6 cellular contexts compared by ENCODE assay signal in genomic region chr2:38308821-38309220, GRCh38.
"Had no signal": no experiment of that assay in that cellular context is flagged by ENCODE, and none has a peak within 500 bp of the region (broad histone marks: within the 10 kb centered on the region; RNA-seq: fewer than 3 reads in every experiment).

No MANE protein-coding gene starts in this region.

- DNase-seq: GM23248, GOT3, H7, IMR-90 had no signal

- H3K9me3 ChIP-seq: HAP-1 had no signal

- H3K4me3 ChIP-seq: GM23248, HAP-1, K562 had no signal

- H3K4me1 ChIP-seq: HAP-1 had no signal

- H3K27ac ChIP-seq: GM23248 had no signal
